In the genomic region with DNA sequence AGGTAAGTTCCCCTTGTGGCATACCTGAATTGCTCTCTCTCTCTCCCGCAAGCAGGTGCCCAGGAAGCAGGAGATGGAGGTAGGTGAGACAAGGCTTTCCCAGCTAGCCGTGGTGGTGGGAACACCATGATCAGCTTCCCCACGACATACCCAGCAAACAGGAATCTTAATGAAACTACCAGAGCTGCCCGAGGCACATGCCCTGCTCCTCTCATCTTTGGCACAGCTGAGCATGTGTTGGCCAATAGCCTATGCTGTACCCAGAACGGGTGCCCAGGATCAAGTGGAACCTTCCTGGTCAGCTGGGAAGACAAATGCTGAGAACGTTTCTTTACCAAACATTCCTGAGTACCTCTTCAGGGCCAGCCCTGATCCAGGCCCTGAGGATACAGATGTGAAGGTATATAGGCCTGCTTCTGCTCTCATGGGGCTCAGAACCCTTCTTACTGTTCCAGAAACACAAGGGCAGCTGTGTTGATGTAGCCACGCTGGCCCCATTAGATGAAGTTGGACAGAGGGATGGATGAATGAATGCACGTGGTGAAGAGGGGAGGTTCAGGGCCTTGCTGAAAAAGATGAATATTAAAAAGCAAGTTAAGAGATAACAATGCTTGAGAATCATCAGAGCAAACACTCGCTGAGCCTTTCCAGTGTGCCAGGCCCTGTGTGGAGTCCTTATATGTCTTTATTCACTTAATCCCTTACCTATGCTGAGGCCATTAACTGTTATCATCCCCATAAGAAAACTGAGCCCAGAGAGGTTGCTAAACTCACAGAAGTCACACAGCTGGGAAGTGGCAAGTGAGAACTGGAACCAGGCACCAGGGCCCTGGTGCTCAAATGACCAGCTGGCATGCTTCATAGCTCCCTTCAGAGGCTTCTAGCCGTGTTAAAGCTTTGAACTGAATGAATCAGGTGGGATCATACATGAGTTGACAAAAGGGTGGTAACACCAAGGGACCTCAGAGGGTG, we compare ENCODE assay signal across 2 cellular contexts.
TF ChIP-seq lines count a peak whose summit lies in the region.

No MANE protein-coding gene starts in this region.

TF ChIP-seq in SK-N-SH, 30 proteins besides CTCF, POLR2A, EP300 and RAD21 (continued from another document):
- TF ChIP-seq, protein P1, sequence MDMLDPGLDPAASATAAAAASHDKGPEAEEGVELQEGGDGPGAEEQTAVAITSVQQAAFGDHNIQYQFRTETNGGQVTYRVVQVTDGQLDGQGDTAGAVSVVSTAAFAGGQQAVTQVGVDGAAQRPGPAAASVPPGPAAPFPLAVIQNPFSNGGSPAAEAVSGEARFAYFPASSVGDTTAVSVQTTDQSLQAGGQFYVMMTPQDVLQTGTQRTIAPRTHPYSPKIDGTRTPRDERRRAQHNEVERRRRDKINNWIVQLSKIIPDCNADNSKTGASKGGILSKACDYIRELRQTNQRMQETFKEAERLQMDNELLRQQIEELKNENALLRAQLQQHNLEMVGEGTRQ (IDR thresholded peaks at IDR 0.05; ENCODE audit: borderline replicate concordance, low read depth, low read length) = no peak
- TF ChIP-seq EZH2phosphoT487 (IDR thresholded peaks at IDR 0.05; ENCODE audit: borderline replicate concordance, low read depth) (no peak), USF1 (IDR thresholded peaks at IDR 0.05; ENCODE audit: borderline replicate concordance, low read depth) (no peak), GATA2 (CRISPR knock-in tag; IDR thresholded peaks at IDR 0.05) (no peak), MXI1 (IDR thresholded peaks at IDR 0.05; ENCODE audit: low read depth, low read length) (no peak)

TF ChIP-seq in K562, 482 proteins besides CTCF, POLR2A, EP300 and RAD21 (continued from another document):
- TF ChIP-seq ZBTB34 (CRISPR knock-in tag; IDR thresholded peaks at IDR 0.05) = no peak
- no peak for TF ChIP-seq PHB (CRISPR knock-in tag; IDR thresholded peaks at IDR 0.05)
- TF ChIP-seq SLC30A9 (CRISPR knock-in tag; IDR thresholded peaks at IDR 0.05) = no peak
- TF ChIP-seq TEAD4 (IDR thresholded peaks at IDR 0.05; ENCODE audit: low read length) = no peak
- TF ChIP-seq TEAD4 (CRISPR knock-in tag; IDR thresholded peaks at IDR 0.05; ENCODE audit: borderline replicate concordance) = no peak
- no peak for TF ChIP-seq PHB2 (IDR thresholded peaks at IDR 0.05; ENCODE audit: low read depth)
- no peak for TF ChIP-seq ZNF197 (CRISPR knock-in tag; IDR thresholded peaks at IDR 0.05; ENCODE audit: low read depth)
- no peak for TF ChIP-seq GTF2F1 (IDR thresholded peaks at IDR 0.05; ENCODE audit: low read depth, low read length)
- peak; percentile 71; the same call in 1 of the 2 replicates for TF ChIP-seq BCOR (IDR thresholded peaks at IDR 0.05)
- no peak for TF ChIP-seq ZBTB1 (CRISPR knock-in tag; IDR thresholded peaks at IDR 0.05; ENCODE audit: borderline replicate concordance, low read depth)
TF ChIP-seq in K562: peak in this region for 5.
